8 cellular contexts compared by ENCODE assay signal in the genomic region with DNA sequence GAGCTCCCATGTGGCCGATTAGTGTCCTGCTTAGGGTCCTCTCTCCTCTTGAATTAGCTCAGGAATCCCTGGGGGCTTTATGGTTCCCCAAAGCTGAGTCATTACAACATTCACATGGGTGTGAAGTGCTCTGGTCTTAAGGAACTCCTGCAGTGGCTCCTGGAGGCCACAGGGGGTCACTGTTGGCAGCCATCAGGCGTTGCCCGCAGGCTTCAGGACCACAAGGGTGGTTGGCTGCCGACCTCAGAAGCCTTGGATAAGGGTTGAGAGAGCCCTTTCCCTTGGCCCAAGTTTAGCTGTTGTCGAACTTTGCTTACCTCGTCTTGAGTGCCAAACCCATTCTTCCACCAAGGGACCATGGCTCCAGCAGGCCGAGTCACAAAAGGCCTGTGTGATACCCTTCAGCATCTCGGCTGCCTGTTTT.
DNase-seq lines count a peak whose midpoint lies in the region; ATAC-seq and TF ChIP-seq lines count a peak whose summit lies in the region.

No MANE protein-coding gene starts in this region.

- H3K4me2 ChIP-seq in SK-N-SH: no peak overlapping the region

- no peak overlapping the region for H3K27ac Mint-ChIP-seq in type B pancreatic cell

- no peaks in the 10 kb centered on the region for H3K36me3 ChIP-seq in SK-N-SH (replicated peaks in 1 of 2; ENCODE audit: control insufficient read depth in 1 of 2, insufficient read depth in 2 of 2, low read length in 1 of 2)

- CTCF ChIA-PET in SK-N-SH (lab: Yijun Ruan, JAX): interaction anchor here (0.7 to 1.9 kb wide), 9 partner anchors 11 to 217 kb away, joined by 3 to 7 read pairs (median 3); no protein-coding TSS in a partner anchor

- H3K9ac ChIP-seq in SK-N-SH: no peak overlapping the region

- no peaks in the 10 kb centered on the region for H3K9me3 Mint-ChIP-seq in type B pancreatic cell

- H3K79me2 ChIP-seq in SK-N-SH (ENCODE audit: insufficient read depth): no peaks in the 10 kb centered on the region

- H3F3A ChIP-seq in SK-N-SH (replicated peaks; ENCODE audit: insufficient read depth): no peaks in the 10 kb centered on the region

- H3K4me3 ChIP-seq in SK-N-SH (ENCODE audit: low read depth in 2 of 2, low read length in 1 of 2): peak overlapping the region in 1 of 2 experiments; percentile 41; a peak in 1 of 4 replicates

- TF ChIP-seq CTCF in SK-N-SH (IDR thresholded peaks at IDR 0.05) (peak; percentile 55), type B pancreatic cell (conservative IDR thresholded peaks at IDR 0.05) (peak; percentile 83)

- H3K9me2 ChIP-seq in SK-N-SH: no peaks in the 10 kb centered on the region

- WGBS in SK-N-SH (ENCODE audit: low lambda C conversion rate): 51% methylated on average over 7 of the region's 8 CpGs

- H3K36me3 Mint-ChIP-seq in type B pancreatic cell: no peaks in the 10 kb centered on the region

- ATAC-seq in GM21447 (IDR thresholded peaks at IDR 0.05; ENCODE audit: unreplicated experiment) (peak; percentile 55), HG03558 (IDR thresholded peaks at IDR 0.05; ENCODE audit: extremely low read depth, unreplicated experiment) (peak; percentile 57)

- no peak overlapping the region for H2AFZ ChIP-seq in SK-N-SH (ENCODE audit: low read depth)

- DNase-seq in NCI-H2107 (lab: John Stamatoyannopoulos, UW) (peak; percentile 12), NCI-H2107 treated with DMSO at 0.1 percent for 48 hours (lab: John Stamatoyannopoulos, UW; ENCODE audit: unreplicated experiment) (no peak), SK-N-SH (peak; percentile 58), dermis microvascular lymphatic vessel endothelial cell (ENCODE audit: low read depth in 2 of 2) (peak; percentile 3 to 44), medulla oblongata (ENCODE audit: extremely low spot score) (peak; percentile 42), type B pancreatic cell (ENCODE audit: extremely low spot score, unreplicated experiment) (no peak)

- H3K4me3 Mint-ChIP-seq in type B pancreatic cell: no peak overlapping the region

- H3K27me3 ChIP-seq in SK-N-SH (ENCODE audit: insufficient read depth): no peaks in the 10 kb centered on the region

- no peak overlapping the region for H3K27ac ChIP-seq in SK-N-SH (ENCODE audit: low read depth in 2 of 2, low read length in 1 of 2)

- H3K27me3 Mint-ChIP-seq in type B pancreatic cell: no peaks in the 10 kb centered on the region

- H3K4me1 Mint-ChIP-seq in type B pancreatic cell (ENCODE audit: unreplicated experiment): no peaks in the 10 kb centered on the region

- TF ChIP-seq EP300 in SK-N-SH (IDR thresholded peaks at IDR 0.05; ENCODE audit: borderline replicate concordance in 1 of 2, low read depth in 1 of 2, low read length in 1 of 2): no peak

- no peaks in the 10 kb centered on the region for H3K9me3 ChIP-seq in SK-N-SH

- peaks cover 0 to 5% of the 10 kb centered on the region in 2 experiments; a peak in 2 of 4 replicates for H3K4me1 ChIP-seq in SK-N-SH (ENCODE audit: control insufficient read depth in 1 of 2, insufficient read depth in 2 of 2, low read depth in 1 of 2, low read length in 1 of 2)

- H4K20me1 ChIP-seq in SK-N-SH (ENCODE audit: insufficient read depth): no peaks in the 10 kb centered on the region

- POLR2A ChIA-PET in SK-N-SH (lab: Yijun Ruan, JAX): no interaction called here

- TF ChIP-seq RAD21 in SK-N-SH (IDR thresholded peaks at IDR 0.05; ENCODE audit: low read length): peak; percentile 49; the same call in 1 of the 2 replicates

TF ChIP-seq in SK-N-SH, 30 proteins besides CTCF, POLR2A, EP300 and RAD21:
- TF ChIP-seq, protein P1, sequence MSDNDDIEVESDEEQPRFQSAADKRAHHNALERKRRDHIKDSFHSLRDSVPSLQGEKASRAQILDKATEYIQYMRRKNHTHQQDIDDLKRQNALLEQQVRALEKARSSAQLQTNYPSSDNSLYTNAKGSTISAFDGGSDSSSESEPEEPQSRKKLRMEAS (IDR thresholded peaks at IDR 0.05; ENCODE audit: low read depth): no peak
- TF ChIP-seq TAF1 (IDR thresholded peaks at IDR 0.05; ENCODE audit: borderline replicate concordance, low read depth, low read length) (no peak), GATA2 (CRISPR knock-in tag; IDR thresholded peaks at IDR 0.05) (no peak), MXI1 (IDR thresholded peaks at IDR 0.05; ENCODE audit: low read depth, low read length) (no peak), YY1 (IDR thresholded peaks at IDR 0.05; ENCODE audit: low read depth) (no peak), RFX5 (IDR thresholded peaks at IDR 0.05; ENCODE audit: low read length) (no peak), FOSL2 (IDR thresholded peaks at IDR 0.05; ENCODE audit: borderline replicate concordance, low read depth) (no peak), NFIC (IDR thresholded peaks at IDR 0.05; ENCODE audit: borderline replicate concordance) (no peak), SMC3 (IDR thresholded peaks at IDR 0.05; ENCODE audit: low read depth, low read length) (no peak), RCOR1 (IDR thresholded peaks at IDR 0.05; ENCODE audit: low read length) (no peak), FOXJ3 (CRISPR knock-in tag; IDR thresholded peaks at IDR 0.05) (no peak)
- TF ChIP-seq, protein P2, sequence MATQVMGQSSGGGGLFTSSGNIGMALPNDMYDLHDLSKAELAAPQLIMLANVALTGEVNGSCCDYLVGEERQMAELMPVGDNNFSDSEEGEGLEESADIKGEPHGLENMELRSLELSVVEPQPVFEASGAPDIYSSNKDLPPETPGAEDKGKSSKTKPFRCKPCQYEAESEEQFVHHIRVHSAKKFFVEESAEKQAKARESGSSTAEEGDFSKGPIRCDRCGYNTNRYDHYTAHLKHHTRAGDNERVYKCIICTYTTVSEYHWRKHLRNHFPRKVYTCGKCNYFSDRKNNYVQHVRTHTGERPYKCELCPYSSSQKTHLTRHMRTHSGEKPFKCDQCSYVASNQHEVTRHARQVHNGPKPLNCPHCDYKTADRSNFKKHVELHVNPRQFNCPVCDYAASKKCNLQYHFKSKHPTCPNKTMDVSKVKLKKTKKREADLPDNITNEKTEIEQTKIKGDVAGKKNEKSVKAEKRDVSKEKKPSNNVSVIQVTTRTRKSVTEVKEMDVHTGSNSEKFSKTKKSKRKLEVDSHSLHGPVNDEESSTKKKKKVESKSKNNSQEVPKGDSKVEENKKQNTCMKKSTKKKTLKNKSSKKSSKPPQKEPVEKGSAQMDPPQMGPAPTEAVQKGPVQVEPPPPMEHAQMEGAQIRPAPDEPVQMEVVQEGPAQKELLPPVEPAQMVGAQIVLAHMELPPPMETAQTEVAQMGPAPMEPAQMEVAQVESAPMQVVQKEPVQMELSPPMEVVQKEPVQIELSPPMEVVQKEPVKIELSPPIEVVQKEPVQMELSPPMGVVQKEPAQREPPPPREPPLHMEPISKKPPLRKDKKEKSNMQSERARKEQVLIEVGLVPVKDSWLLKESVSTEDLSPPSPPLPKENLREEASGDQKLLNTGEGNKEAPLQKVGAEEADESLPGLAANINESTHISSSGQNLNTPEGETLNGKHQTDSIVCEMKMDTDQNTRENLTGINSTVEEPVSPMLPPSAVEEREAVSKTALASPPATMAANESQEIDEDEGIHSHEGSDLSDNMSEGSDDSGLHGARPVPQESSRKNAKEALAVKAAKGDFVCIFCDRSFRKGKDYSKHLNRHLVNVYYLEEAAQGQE (IDR thresholded peaks at IDR 0.05; ENCODE audit: low read depth, low read length): no peak

Comparison
In these comparisons a context has a peak if more than half of its experiments do, and no peak if none do; other contexts are left out.
1. DNase-seq: peak in NCI-H2107 (single experiment), SK-N-SH (single experiment), dermis microvascular lymphatic vessel endothelial cell (2 of 2) and medulla oblongata (single experiment); none in NCI-H2107 treated with DMSO at 0.1 percent for 48 hours (single experiment) and type B pancreatic cell (single experiment).